Comparison of ENCODE assay signal across 8 cellular contexts in the genomic region with DNA sequence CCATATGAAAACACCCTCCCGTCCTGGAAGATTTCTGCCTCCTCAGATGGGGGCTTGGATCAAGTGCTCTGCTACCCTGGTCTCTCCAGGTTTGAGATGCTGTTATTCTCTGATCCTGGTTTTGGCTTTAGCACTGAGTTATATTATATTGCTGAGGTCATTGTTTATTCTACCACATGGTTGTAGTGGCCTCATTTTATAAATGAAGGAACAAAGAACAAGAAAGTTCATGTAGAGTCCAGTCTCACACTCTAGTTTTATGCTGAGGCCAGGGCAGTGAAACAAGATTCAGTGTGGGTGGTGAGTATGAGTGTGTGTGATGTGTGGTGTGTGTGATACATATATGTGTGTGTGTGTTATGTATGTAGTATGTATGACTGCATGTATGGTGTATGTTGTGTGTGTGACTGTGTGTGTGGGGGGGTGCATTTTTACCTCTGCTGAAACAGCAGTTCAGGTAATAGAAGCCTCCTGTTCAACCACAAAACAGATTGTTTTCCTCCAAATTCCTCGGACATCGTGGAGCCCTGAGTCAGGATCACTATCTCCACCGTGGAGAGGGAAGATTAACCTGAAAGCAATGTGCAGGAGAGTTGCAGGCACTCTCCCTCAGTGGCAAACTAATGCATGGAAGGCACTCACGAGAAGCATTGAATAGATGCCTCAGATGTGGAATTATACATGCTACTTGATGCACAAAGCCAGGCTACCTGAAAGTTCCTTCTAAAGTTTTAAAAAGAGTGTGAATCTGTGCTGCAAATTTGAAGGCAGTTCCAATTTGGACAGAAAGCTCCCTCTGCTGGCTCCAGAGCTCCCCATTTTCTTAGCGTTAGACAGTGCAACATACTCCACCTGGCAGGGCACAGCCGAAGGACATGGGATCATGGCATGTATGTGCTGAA.
A peak's percentile ranks its signal among the peaks of the same experiment; 100 is the strongest.
DNase-seq lines count a peak whose midpoint lies in the region; ATAC-seq and TF ChIP-seq lines count a peak whose summit lies in the region.

No MANE protein-coding gene starts in this region.

- POLR2A ChIA-PET in PC-3 (lab: Charles Lee; ENCODE audit: unreplicated experiment): interaction anchor here (0.6 kb wide), 1 partner anchor 751 kb away, joined by 8 read pairs; no protein-coding TSS in a partner anchor

- H3K27me3 ChIP-seq in GM06990 (replicated peaks; ENCODE audit: control insufficient read depth, insufficient read depth, low read length) (no peaks in the 10 kb centered on the region), PC-3 (ENCODE audit: low read length) (no peaks in the 10 kb centered on the region; the same call in 1 of the 2 replicates), neural progenitor cell (no peaks in the 10 kb centered on the region)

- no peaks in the 10 kb centered on the region for H3K9me2 ChIP-seq in PC-3 (replicated peaks; ENCODE audit: low read length)

- CTCF ChIA-PET in PC-3 (lab: Charles Lee): interaction anchor here (0.5 to 1.3 kb wide), 8 partner anchors 12 to 890 kb away, joined by 3 to 13 read pairs (median 4); no protein-coding TSS in a partner anchor

- peak; percentile 48 for TF ChIP-seq CTCF in GM06990 (IDR thresholded peaks at IDR 0.05; ENCODE audit: insufficient read depth, low read length, poor library complexity, severe bottlenecking)
- TF ChIP-seq CTCF in PC-3 (conservative IDR thresholded peaks at IDR 0.05; ENCODE audit: low read depth, low read length): peak; percentile 87
- peak; percentile 74 for TF ChIP-seq CTCF in neural progenitor cell (IDR thresholded peaks at IDR 0.05)

- H3K4me1 Mint-ChIP-seq in neural progenitor cell: peaks cover 10% of the 10 kb centered on the region

- DNase-seq in GM06990 (ENCODE audit: extremely low read depth, insufficient read length) (no peak), PC-3 (peak; percentile 70), fibroblast of gingiva (ENCODE audit: low read depth) (peak; percentile 34), neural progenitor cell (ENCODE audit: low spot score) (peak; percentile 65), 8988T (no peak)
- no peak for DNase-seq in activated CD8-positive, alpha-beta memory T cell treated with anti-CD3 and anti-CD28 coated beads for 24 hours

- H3K9me3 ChIP-seq in PC-3 (ENCODE audit: low read length) (no peaks in the 10 kb centered on the region), neural progenitor cell (ENCODE audit: low read depth) (no peaks in the 10 kb centered on the region)

- H3K4me2 ChIP-seq in PC-3 (ENCODE audit: low read length): peak overlapping the region; percentile 75
- H3K4me2 ChIP-seq in neural progenitor cell: no peak overlapping the region

- BruUV-seq in PC-3 (replicated peaks; lab: Mats Ljungman, UMichigan): no TSS peak

- no peaks in the 10 kb centered on the region for H4K20me1 ChIP-seq in PC-3 (ENCODE audit: low read length)
- no peaks in the 10 kb centered on the region for H4K20me1 ChIP-seq in neural progenitor cell (ENCODE audit: low read depth)

- H3K36me3 ChIP-seq in GM06990 (ENCODE audit: control insufficient read depth, insufficient read depth, low read length): no peaks in the 10 kb centered on the region
- no peaks in the 10 kb centered on the region for H3K36me3 ChIP-seq in PC-3 (ENCODE audit: low read depth, low read length)
- H3K36me3 ChIP-seq in neural progenitor cell: no peaks in the 10 kb centered on the region

- H3K79me2 ChIP-seq in PC-3 (ENCODE audit: low read length): no peaks in the 10 kb centered on the region
- H3K79me2 ChIP-seq in neural progenitor cell (ENCODE audit: low read depth): no peaks in the 10 kb centered on the region

- intact Hi-C loops in PC-3 (cut with micrococcal nuclease): loop anchor here (1.0 to 10.0 kb wide), 2 partner anchors 140 to 817 kb away; no protein-coding TSS in a partner anchor

- H3K27ac ChIP-seq in PC-3 (ENCODE audit: low read length) (no peak overlapping the region), neural progenitor cell (no peak overlapping the region)

- peaks cover 2% of the 10 kb centered on the region for H3K27me3 Mint-ChIP-seq in neural progenitor cell (ENCODE audit: insufficient read depth, low read depth)

- H3K9ac ChIP-seq in PC-3 (ENCODE audit: low read length) (no peak overlapping the region), neural progenitor cell (no peak overlapping the region)

- H2AFZ ChIP-seq in PC-3 (ENCODE audit: low read length): peak overlapping the region; percentile 72
- H2AFZ ChIP-seq in neural progenitor cell (replicated peaks): peak overlapping the region; percentile 89

- no peak overlapping the region for H3K4me3 Mint-ChIP-seq in neural progenitor cell

- H3K27ac Mint-ChIP-seq in neural progenitor cell: no peak overlapping the region

- H3K9me3 Mint-ChIP-seq in neural progenitor cell: no peaks in the 10 kb centered on the region

- peaks cover 17% of the 10 kb centered on the region; the same call in 1 of the 2 replicates for H3K4me1 ChIP-seq in PC-3 (ENCODE audit: insufficient read depth, low read length)
- H3K4me1 ChIP-seq in neural progenitor cell: no peaks in the 10 kb centered on the region

- H3F3A ChIP-seq in PC-3 (ENCODE audit: low read length, unreplicated experiment) (no peaks in the 10 kb centered on the region), neural progenitor cell (ENCODE audit: low read depth) (no peaks in the 10 kb centered on the region)

- no peak overlapping the region for H3K4me3 ChIP-seq in GM06990 (replicated peaks; ENCODE audit: low read depth, low read length)
- peak overlapping the region; percentile 50 for H3K4me3 ChIP-seq in PC-3 (ENCODE audit: low read length)
- no peak overlapping the region for H3K4me3 ChIP-seq in neural progenitor cell

- ATAC-seq in PC-3 (peak; percentile 97), GM19023 (IDR thresholded peaks at IDR 0.05; ENCODE audit: unreplicated experiment) (no peak), HG02885 (IDR thresholded peaks at IDR 0.05; ENCODE audit: poor library complexity, unreplicated experiment) (no peak)

- H3K36me3 Mint-ChIP-seq in neural progenitor cell: no peaks in the 10 kb centered on the region

Comparison
In these comparisons a context has a peak if more than half of its experiments do, and no peak if none do; other contexts are left out.
1. DNase-seq: peak in PC-3 (single experiment), fibroblast of gingiva (single experiment) and neural progenitor cell (single experiment); none in GM06990 (single experiment), activated CD8-positive, alpha-beta memory T cell treated with anti-CD3 and anti-CD28 coated beads for 24 hours (single experiment) and 8988T (single experiment).
2. Peak in every context shown above with its lines, with median percentiles within 50 percentile points of each other: CTCF ChIP-seq.